24 cellular contexts compared by ENCODE assay signal in the genomic region with DNA sequence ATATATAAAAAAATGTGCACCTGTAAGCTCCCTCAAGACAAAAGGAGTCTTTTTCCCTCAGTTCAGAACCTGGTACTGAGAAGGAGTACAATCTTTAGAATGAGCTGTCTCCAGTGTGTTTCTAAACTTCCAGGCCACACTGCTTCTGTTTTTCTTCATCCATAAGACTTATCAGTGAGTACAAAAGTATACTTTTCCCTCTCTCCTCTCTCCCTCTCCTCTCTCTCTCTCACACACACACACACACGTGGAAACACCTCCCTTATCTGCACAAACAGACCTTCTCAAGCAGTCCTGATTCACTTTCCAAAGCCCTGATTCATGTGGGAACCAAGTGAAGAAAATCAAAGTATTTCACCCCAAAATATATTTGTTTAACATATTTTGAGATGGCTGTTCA.
"Had no signal": no experiment of that assay in that cellular context is flagged by ENCODE, and none has a peak within 500 bp of the region (broad histone marks: within the 10 kb centered on the region; RNA-seq: fewer than 3 reads in every experiment).

No MANE protein-coding gene starts in this region.

- H3K4me3 Mint-ChIP-seq: natural killer cell; neural crest cell; stimulated activated naive B cell treated with anti-CD40 and anti-IgM and Interleukin-4, amounts not matched to agents 10 μg/mL and 1 μg/mL and 100 μg/mL, for 72 hours; stimulated activated naive CD8-positive, alpha-beta T cell treated with anti-CD3 and anti-CD28 coated beads, Interleukin-15, amount 100 ng/mL, for 72 hours had no signal

- H3K4me3 ChIP-seq: dorsolateral prefrontal cortex, gastrocnemius medialis, heart right ventricle, mucosa of descending colon, testis, tibial nerve, upper lobe of right lung, vagina had no signal

- ATAC-seq: esophagus mucosa; heart right ventricle; mucosa of descending colon; natural killer cell; sciatic nerve; stimulated activated naive B cell treated with anti-CD40 and anti-IgM and Interleukin-4, amounts not matched to agents 10 μg/mL and 1 μg/mL and 100 μg/mL, for 72 hours; stimulated activated naive CD8-positive, alpha-beta T cell treated with anti-CD3 and anti-CD28 coated beads, Interleukin-15, amount 100 ng/mL, for 72 hours; upper lobe of right lung had no signal

- H3K4me1 ChIP-seq: testis had no signal

- DNase-seq: cortex of kidney; dorsolateral prefrontal cortex; effector memory CD4-positive, alpha-beta T cell; heart right ventricle; hypothalamus; kidney glomerular epithelial cell; mucosa of descending colon; natural killer cell; psoas muscle; retina; stimulated activated CD4-positive, alpha-beta T cell treated with anti-CD3 and anti-CD28 coated beads, Interleukin-2, amount 100 ng/mL, for 24 hours; stimulated activated CD4-positive, alpha-beta T cell treated with anti-CD3 and anti-CD28 coated beads, Interleukin-4, amount 100 ng/mL, for 4 hours; stimulated activated naive B cell treated with anti-CD40 and anti-IgM and Interleukin-4, amounts not matched to agents 10 μg/mL and 1 μg/mL and 100 μg/mL, for 72 hours; stimulated activated naive CD8-positive, alpha-beta T cell treated with anti-CD3 and anti-CD28 coated beads, Interleukin-15, amount 100 ng/mL, for 72 hours; testis; upper lobe of right lung had no signal

- H3K4me1 Mint-ChIP-seq: natural killer cell; stimulated activated naive B cell treated with anti-CD40 and anti-IgM and Interleukin-4, amounts not matched to agents 10 μg/mL and 1 μg/mL and 100 μg/mL, for 72 hours; stimulated activated naive CD8-positive, alpha-beta T cell treated with anti-CD3 and anti-CD28 coated beads, Interleukin-15, amount 100 ng/mL, for 72 hours had no signal

- H3K36me3 ChIP-seq: gastrocnemius medialis, heart right ventricle, tibial nerve, upper lobe of right lung, vagina had no signal

- H3K9me3 ChIP-seq: gastrocnemius medialis, heart right ventricle, mucosa of descending colon, psoas muscle, testis, tibial nerve, upper lobe of right lung, vagina had no signal

- H3K36me3 Mint-ChIP-seq: natural killer cell; stimulated activated naive B cell treated with anti-CD40 and anti-IgM and Interleukin-4, amounts not matched to agents 10 μg/mL and 1 μg/mL and 100 μg/mL, for 72 hours had no signal

- H3K9me3 Mint-ChIP-seq: natural killer cell; neural crest cell; stimulated activated naive B cell treated with anti-CD40 and anti-IgM and Interleukin-4, amounts not matched to agents 10 μg/mL and 1 μg/mL and 100 μg/mL, for 72 hours; stimulated activated naive CD8-positive, alpha-beta T cell treated with anti-CD3 and anti-CD28 coated beads, Interleukin-15, amount 100 ng/mL, for 72 hours had no signal

- H3K27ac ChIP-seq: dorsolateral prefrontal cortex, heart right ventricle, testis, tibial nerve, upper lobe of right lung, vagina had no signal

- FAIRE-seq: endometrium, islet of Langerhans had no signal

- H3K27ac Mint-ChIP-seq: natural killer cell; stimulated activated naive B cell treated with anti-CD40 and anti-IgM and Interleukin-4, amounts not matched to agents 10 μg/mL and 1 μg/mL and 100 μg/mL, for 72 hours; stimulated activated naive CD8-positive, alpha-beta T cell treated with anti-CD3 and anti-CD28 coated beads, Interleukin-15, amount 100 ng/mL, for 72 hours had no signal

- H3K27me3 ChIP-seq: dorsolateral prefrontal cortex, gastrocnemius medialis, heart right ventricle, testis, tibial nerve, vagina had no signal
